In genomic region chr1:20710450-20711284, GRCh38 we compare ENCODE assay signal across 16 cellular contexts. TPM values are rescaled to one million over a fixed set of nuclear protein-coding genes. Genes with fewer than 3 reads are reported as not detected.
A peak's percentile ranks its signal among the peaks of the same experiment; 100 is the strongest.
DNase-seq lines count a peak whose midpoint lies in the region; ATAC-seq and TF ChIP-seq lines count a peak whose summit lies in the region.
"Had no signal": no experiment of that assay in that cellular context is flagged by ENCODE, and none has a peak within 500 bp of the region (broad histone marks: within the 10 kb centered on the region; RNA-seq: fewer than 3 reads in every experiment).

No MANE protein-coding gene starts in this region.

- H3K9me2 ChIP-seq in SK-N-SH = no peaks in the 10 kb centered on the region

- no peaks in the 10 kb centered on the region for H3K4me1 Mint-ChIP-seq in endodermal cell
- H3K4me1 Mint-ChIP-seq: CD8-positive, alpha-beta memory T cell had no signal

- H3K36me3 ChIP-seq in SK-N-SH (replicated peaks in 1 of 2; ENCODE audit: control insufficient read depth in 1 of 2, insufficient read depth in 2 of 2, low read length in 1 of 2) (no peaks in the 10 kb centered on the region), endodermal cell (ENCODE audit: control insufficient read depth, insufficient read depth, low read length) (no peaks in the 10 kb centered on the region)
- H3K36me3 ChIP-seq: BE2C, HAP-1 had no signal

- intact Hi-C loops in sciatic nerve (cut with DNase I) = no loop called here

- ATAC-seq in SK-N-SH treated with all-trans-retinoic acid at 6 μM for 48 hours (no peak; the same call in 2 of the 3 replicates), sciatic nerve (peak; percentile 71)

- H3K4me2 ChIP-seq in SK-N-SH = no peak overlapping the region
- H3K4me2 ChIP-seq: PC-9 had no signal

- H3K4me1 ChIP-seq in SK-N-SH (ENCODE audit: control insufficient read depth in 1 of 2, insufficient read depth in 2 of 2, low read depth in 1 of 2, low read length in 1 of 2) (peaks cover 0 to 7% of the 10 kb centered on the region in 2 experiments; a peak in 1 of 4 replicates), endodermal cell (ENCODE audit: control insufficient read depth, insufficient read depth, low read length) (no peaks in the 10 kb centered on the region)
- H3K4me1 ChIP-seq: BE2C, HAP-1 had no signal

- DNase-seq in SK-N-SH (no peak), NCI-H69 (lab: John Stamatoyannopoulos, UW) (peak; percentile 9), endodermal cell (no peak), sciatic nerve (ENCODE audit: low spot score) (no peak), GM20000 (ENCODE audit: low spot score) (no peak), cerebellar nuclear complex (lab: John Stamatoyannopoulos, UW) (no peak)
- DNase-seq: CD8-positive, alpha-beta memory T cell; EL; NCI-H1694; NCI-H526; PC-9 had no signal

- no peak for TF ChIP-seq CTCF in SK-N-SH (IDR thresholded peaks at IDR 0.05)
- TF ChIP-seq CTCF in endodermal cell (conservative IDR thresholded peaks at IDR 0.05) = no peak
- no peak for TF ChIP-seq CTCF in GM20000 (IDR thresholded peaks at IDR 0.05; ENCODE audit: extremely low read depth, missing control alignments)

- H3K27ac Mint-ChIP-seq in endodermal cell = no peak overlapping the region
- H3K27ac Mint-ChIP-seq: CD8-positive, alpha-beta memory T cell had no signal

- TF ChIP-seq EP300 in SK-N-SH (IDR thresholded peaks at IDR 0.05; ENCODE audit: borderline replicate concordance in 1 of 2, low read depth in 1 of 2, low read length in 1 of 2) = no peak

- H3K79me2 ChIP-seq in SK-N-SH (ENCODE audit: insufficient read depth) = no peaks in the 10 kb centered on the region

- POLR2A ChIA-PET in SK-N-SH (lab: Yijun Ruan, JAX) = interaction anchor here (0.6 kb wide), 1 partner anchor 55 kb away, joined by 3 read pairs; no protein-coding TSS in a partner anchor

- no peak overlapping the region for H3K27ac ChIP-seq in SK-N-SH (ENCODE audit: low read depth in 2 of 2, low read length in 1 of 2)
- H3K27ac ChIP-seq in endodermal cell (ENCODE audit: low read depth, low read length) = peak overlapping the region; percentile 84
- H3K27ac ChIP-seq: PC-9, SK-N-MC had no signal

- H3K9me3 Mint-ChIP-seq in endodermal cell = no peaks in the 10 kb centered on the region
- H3K9me3 Mint-ChIP-seq: CD8-positive, alpha-beta memory T cell had no signal

- no peak overlapping the region for H2AFZ ChIP-seq in SK-N-SH (ENCODE audit: low read depth)
- H2AFZ ChIP-seq: PC-9 had no signal

- WGBS in SK-N-SH (ENCODE audit: low lambda C conversion rate) = 87% methylated on average over 18 of the region's 18 CpGs
- WGBS in endodermal cell (ENCODE audit: insufficient coverage in 1 of 2, insufficient read length in 1 of 2), 2 experiments = 79 to 93% methylated on average over 8 to 16 of the region's 18 CpGs

- no peaks in the 10 kb centered on the region for H3K36me3 Mint-ChIP-seq in endodermal cell (ENCODE audit: low read depth)
- H3K36me3 Mint-ChIP-seq: CD8-positive, alpha-beta memory T cell had no signal

- no peaks in the 10 kb centered on the region for H3K27me3 Mint-ChIP-seq in endodermal cell (ENCODE audit: insufficient read depth)

- H4K20me1 ChIP-seq in SK-N-SH (ENCODE audit: insufficient read depth) = no peaks in the 10 kb centered on the region

- peaks cover 4% of the 10 kb centered on the region for H3F3A ChIP-seq in SK-N-SH (replicated peaks; ENCODE audit: insufficient read depth)

- TF ChIP-seq RAD21 in SK-N-SH (IDR thresholded peaks at IDR 0.05; ENCODE audit: low read length) = no peak

- H3K4me3 ChIP-seq in SK-N-SH (ENCODE audit: low read depth in 2 of 2, low read length in 1 of 2) (no peak overlapping the region), endodermal cell (ENCODE audit: low read length) (no peak overlapping the region)
- H3K4me3 ChIP-seq: HAP-1, PC-9, SK-N-MC had no signal

- CTCF ChIA-PET in SK-N-SH (lab: Yijun Ruan, JAX) = interaction anchor here (0.7 to 2.1 kb wide), 5 partner anchors 11 to 502 kb away, joined by 3 to 7 read pairs (median 3); no protein-coding TSS in a partner anchor

- no peaks in the 10 kb centered on the region for H3K9me3 ChIP-seq in SK-N-SH
- H3K9me3 ChIP-seq in endodermal cell (ENCODE audit: control insufficient read depth, low read length) = no peaks in the 10 kb centered on the region
- H3K9me3 ChIP-seq: BE2C, HAP-1 had no signal

- H3K4me3 Mint-ChIP-seq in endodermal cell = no peak overlapping the region
- H3K4me3 Mint-ChIP-seq: CD8-positive, alpha-beta memory T cell had no signal

- H3K27me3 ChIP-seq in SK-N-SH (ENCODE audit: insufficient read depth) (no peaks in the 10 kb centered on the region), endodermal cell (ENCODE audit: control insufficient read depth, insufficient read depth, low read length, poor library complexity, severe bottlenecking) (no peaks in the 10 kb centered on the region)
- H3K27me3 ChIP-seq: BE2C had no signal

- H3K9ac ChIP-seq in SK-N-SH (no peak overlapping the region), endodermal cell (ENCODE audit: extremely low read depth, low read length, poor library complexity, severe bottlenecking) (no peak overlapping the region)

TF ChIP-seq in SK-N-SH treated with all-trans-retinoic acid at 6 μM for 48 hours, 23 proteins besides CTCF, POLR2A, EP300 and RAD21:
- TF ChIP-seq ZNF70 (CRISPR knock-in tag; IDR thresholded peaks at IDR 0.05) = peak; percentile 53; the same call in 1 of the 2 replicates
- TF ChIP-seq ISL1 (CRISPR knock-in tag; IDR thresholded peaks at IDR 0.05) = no peak

TF ChIP-seq in SK-N-SH, 30 proteins besides CTCF, POLR2A, EP300 and RAD21:
- TF ChIP-seq PBX3 (IDR thresholded peaks at IDR 0.05) = no peak
TF ChIP-seq in SK-N-SH: peak in this region for 0.

RNA-seq across cellular contexts. Expression of gene KIF17, which starts 7.1 kb away (rescaled TPM):
- 4.1 and 4.3 TPM in 2 replicates for polyA plus RNA-seq in SK-N-SH (2012; rRNA removed)
- polyA plus RNA-seq in SK-N-SH (2012; cell fraction: cytosol; rRNA removed) = 2.2 and 4.1 TPM in 2 replicates
- 7.7 and 9.5 TPM in 2 replicates for polyA plus RNA-seq in SK-N-SH (2012; cell fraction: nucleus; rRNA removed)
- total RNA-seq in endodermal cell (1 to 10 TPM; 4.2 to 8.0 TPM), sciatic nerve (2.4 TPM)
- polyA plus RNA-seq in endodermal cell (2013, experiment 1 of 2) = 7.4 TPM
- 5.7 TPM for polyA plus RNA-seq in endodermal cell (2013, experiment 2 of 2)
- total RNA-seq: CD8-positive, alpha-beta memory T cell; T-helper 1 cell treated with Interleukin-12 subunit alpha and Interleukin-12 subunit beta and Interleukin-4 antibody, amounts not matched to agents 30 ng/mL and 1 ng/mL, for 36 hours had no signal
- polyA plus RNA-seq: CD8-positive, alpha-beta memory T cell had no signal

RNA-seq across cellular contexts. Expression of gene SH2D5, which starts 21.8 kb away (rescaled TPM):
- 6.1 and 6.5 TPM in 2 replicates for polyA plus RNA-seq in SK-N-SH (2012; rRNA removed)
- 3.2 and 4.1 TPM in 2 replicates for polyA plus RNA-seq in SK-N-SH (2012; cell fraction: cytosol; rRNA removed)
- 28.8 and 30.4 TPM in 2 replicates for polyA plus RNA-seq in SK-N-SH (2012; cell fraction: nucleus; rRNA removed)
- total RNA-seq in endodermal cell = 1 to 10 TPM; 4.0 to 5.0 TPM
- 6.6 TPM for polyA plus RNA-seq in endodermal cell (2013, experiment 1 of 2)
- 5.1 TPM for polyA plus RNA-seq in endodermal cell (2013, experiment 2 of 2)
- not detected for total RNA-seq in sciatic nerve
- polyA plus RNA-seq: CD8-positive, alpha-beta memory T cell had no signal

RNA-seq across cellular contexts. Expression of gene DDOST, which starts 49.5 kb away (rescaled TPM):
- polyA plus RNA-seq in SK-N-SH (2012; rRNA removed) = 602 and 763 TPM in 2 replicates
- polyA plus RNA-seq in SK-N-SH (2012; cell fraction: cytosol; rRNA removed) = 495 and 668 TPM in 2 replicates
- 125 and 238 TPM in 2 replicates for polyA plus RNA-seq in SK-N-SH (2012; cell fraction: nucleus; rRNA removed)
- total RNA-seq in endodermal cell (100 to 1,000 TPM; 252 to 280 TPM), sciatic nerve (103 TPM)
- 170 TPM for polyA plus RNA-seq in endodermal cell (2013, experiment 1 of 2)
- polyA plus RNA-seq in endodermal cell (2013, experiment 2 of 2) = 153 TPM
